ENCODE assay signal across 34 cellular contexts in the genomic region with DNA sequence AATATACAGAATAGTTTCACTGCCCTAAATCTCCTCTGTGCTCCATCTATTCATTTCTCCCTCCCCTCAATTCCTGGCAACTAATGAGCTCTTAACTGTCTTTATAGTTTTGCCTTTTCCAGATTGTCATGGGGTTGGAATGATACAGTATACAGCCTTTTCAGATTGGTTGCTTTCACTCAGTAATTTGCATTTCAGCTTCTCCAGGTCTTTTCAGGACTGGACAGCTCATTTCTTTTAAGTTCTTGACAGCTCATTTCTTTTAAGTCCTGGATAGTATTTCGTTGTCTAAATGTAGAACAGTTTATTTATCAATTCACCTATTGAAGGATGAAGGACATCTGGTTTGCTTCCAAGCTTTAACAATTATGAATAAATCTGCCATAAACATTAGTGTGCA. TPM values are rescaled to one million over a fixed set of nuclear protein-coding genes. Genes with fewer than 3 reads are reported as not detected.
"Had no signal": no experiment of that assay in that cellular context is flagged by ENCODE, and none has a peak within 500 bp of the region (broad histone marks: within the 10 kb centered on the region; RNA-seq: fewer than 3 reads in every experiment).

No MANE protein-coding gene starts in this region.

- H3K4me3 Mint-ChIP-seq: activated CD4-positive, alpha-beta T cell treated with anti-CD3 and anti-CD28 coated beads, Interleukin-2, amount 10 ng/mL, durations not matched to agents 24 days and 14 days; activated CD8-positive, alpha-beta T cell treated with anti-CD3 and anti-CD28 coated beads for 36 hours; activated naive CD8-positive, alpha-beta T cell treated with anti-CD3 and anti-CD28 coated beads for 36 hours; activated T-cell treated with anti-CD3 and anti-CD28 coated beads, Interleukin-2, amount 50 U/mL, for 72 hours; activated T-helper 17 cell treated with anti-CD3 and anti-CD28 coated beads, Interleukin-2, amount 50 U/mL, for 72 hours; central memory CD8-positive, alpha-beta T cell; T-helper 1 cell treated with Interleukin-12 subunit alpha and Interleukin-12 subunit beta and Interleukin-4 antibody, amounts not matched to agents 30 μg/mL and 1 μg/mL, for 36 hours; T-helper 2 cell treated with Interferon-gamma antibody and Interleukin-4, amounts not matched to agents 5 μg/mL and 100 μg/mL, for 36 hours had no signal

- H3K27ac Mint-ChIP-seq: activated CD4-positive, alpha-beta T cell treated with anti-CD3 and anti-CD28 coated beads, Interleukin-2, amount 10 ng/mL, durations not matched to agents 24 days and 14 days; activated CD8-positive, alpha-beta T cell treated with anti-CD3 and anti-CD28 coated beads for 36 hours; activated naive CD8-positive, alpha-beta T cell treated with anti-CD3 and anti-CD28 coated beads for 36 hours; activated T-cell treated with anti-CD3 and anti-CD28 coated beads, Interleukin-2, amount 50 U/mL, for 72 hours; activated T-helper 17 cell treated with anti-CD3 and anti-CD28 coated beads, Interleukin-2, amount 50 U/mL, for 72 hours; T-helper 1 cell treated with Interleukin-12 subunit alpha and Interleukin-12 subunit beta and Interleukin-4 antibody, amounts not matched to agents 30 μg/mL and 1 μg/mL, for 36 hours; T-helper 2 cell treated with Interferon-gamma antibody and Interleukin-4, amounts not matched to agents 5 μg/mL and 100 μg/mL, for 36 hours had no signal

- H3K4me1 Mint-ChIP-seq: activated CD4-positive, alpha-beta T cell treated with anti-CD3 and anti-CD28 coated beads, Interleukin-2, amount 10 ng/mL, durations not matched to agents 24 days and 14 days; activated naive CD8-positive, alpha-beta T cell treated with anti-CD3 and anti-CD28 coated beads for 36 hours; activated T-helper 17 cell treated with anti-CD3 and anti-CD28 coated beads, Interleukin-2, amount 50 U/mL, for 72 hours; central memory CD8-positive, alpha-beta T cell had no signal

- FAIRE-seq: TTC549 had no signal

- H3K36me3 Mint-ChIP-seq: activated naive CD8-positive, alpha-beta T cell treated with anti-CD3 and anti-CD28 coated beads for 36 hours had no signal

- H3K4me3 ChIP-seq: cardiac muscle cell, MG63, Peyer's patch had no signal

- H3K9me3 ChIP-seq: MG63 had no signal

- H3K36me3 ChIP-seq: brain microvascular endothelial cell, cardiac muscle cell, MG63, Peyer's patch had no signal

- H3K4me1 ChIP-seq: Peyer's patch had no signal

- H3K27me3 Mint-ChIP-seq: activated CD4-positive, alpha-beta T cell treated with anti-CD3 and anti-CD28 coated beads, Interleukin-2, amount 10 ng/mL, durations not matched to agents 24 days and 14 days; activated CD8-positive, alpha-beta T cell treated with anti-CD3 and anti-CD28 coated beads for 36 hours; activated naive CD8-positive, alpha-beta T cell treated with anti-CD3 and anti-CD28 coated beads for 36 hours; central memory CD8-positive, alpha-beta T cell had no signal

- H3K27me3 ChIP-seq: brain microvascular endothelial cell, cardiac muscle cell, MG63, Peyer's patch had no signal

- DNase-seq: activated CD4-positive, alpha-beta T cell treated with anti-CD3 and anti-CD28 coated beads, Interleukin-2, amount 10 ng/mL, durations not matched to agents 24 days and 14 days; activated CD4-positive, alpha-beta T cell treated with anti-CD3 and anti-CD28 coated beads, Interleukin-2, amount 50 U/mL, for 4 hours; activated CD8-positive, alpha-beta T cell treated with anti-CD3 and anti-CD28 coated beads for 36 hours; activated effector memory CD4-positive, alpha-beta T cell treated with anti-CD3 and anti-CD28 coated beads, Interleukin-2, amount 50 U/mL, for 16 hours; activated naive CD4-positive, alpha-beta T cell; activated naive CD4-positive, alpha-beta T cell treated with anti-CD3 and anti-CD28 coated beads, Interleukin-2, amount 50 U/mL, for 16 hours; activated naive CD8-positive, alpha-beta T cell treated with anti-CD3 and anti-CD28 coated beads for 36 hours; activated T-cell treated with anti-CD3 and anti-CD28 coated beads, Interleukin-2, amount 50 U/mL, for 1 hour; activated T-cell treated with anti-CD3 and anti-CD28 coated beads, Interleukin-2, amount 50 U/mL, for 72 hours; amniotic stem cell; aorta; brain microvascular endothelial cell; MG63; MV-4-11; NCI-H1092; NCI-H1436 treated with DMSO at 0.1 percent for 48 hours; NCI-H1694 treated with DMSO at 0.1 percent for 48 hours; NCI-H2029; NCI-H345; NCI-H524 treated with DMSO at 0.1 percent for 48 hours; Peyer's patch; SIG-M5 had no signal

- H3K27ac ChIP-seq: brain microvascular endothelial cell, cardiac muscle cell, Peyer's patch, RWPE1 had no signal

RNA-seq across cellular contexts. Expression of a gene that starts 22.6 kb away (rescaled TPM):
- total RNA-seq: activated CD4-positive, alpha-beta T cell treated with anti-CD3 and anti-CD28 coated beads, Interleukin-2, amount 10 ng/mL, durations not matched to agents 24 days and 14 days; activated CD8-positive, alpha-beta memory T cell treated with anti-CD3 and anti-CD28 coated beads for 36 hours; activated CD8-positive, alpha-beta T cell treated with anti-CD3 and anti-CD28 coated beads for 36 hours; activated naive CD8-positive, alpha-beta T cell treated with anti-CD3 and anti-CD28 coated beads for 36 hours; activated T-cell treated with anti-CD3 and anti-CD28 coated beads, Interleukin-2, amount 50 U/mL, for 72 hours; activated T-helper 17 cell treated with anti-CD3 and anti-CD28 coated beads, Interleukin-2, amount 50 U/mL, for 72 hours; aorta; cardiac muscle cell; chondrocyte; NCI-H460; Peyer's patch; Right ventricle myocardium inferior; SK-MEL-5 had no signal
- polyA plus RNA-seq: aorta, cardiac muscle cell had no signal

RNA-seq across cellular contexts. Expression of a gene that starts 51.1 kb away (rescaled TPM):
- total RNA-seq: activated CD4-positive, alpha-beta T cell treated with anti-CD3 and anti-CD28 coated beads, Interleukin-2, amount 10 ng/mL, durations not matched to agents 24 days and 14 days; activated CD8-positive, alpha-beta memory T cell treated with anti-CD3 and anti-CD28 coated beads for 36 hours; activated CD8-positive, alpha-beta T cell treated with anti-CD3 and anti-CD28 coated beads for 36 hours; activated naive CD8-positive, alpha-beta T cell treated with anti-CD3 and anti-CD28 coated beads for 36 hours; activated T-cell treated with anti-CD3 and anti-CD28 coated beads, Interleukin-2, amount 50 U/mL, for 72 hours; activated T-helper 17 cell treated with anti-CD3 and anti-CD28 coated beads, Interleukin-2, amount 50 U/mL, for 72 hours; aorta; cardiac muscle cell; chondrocyte; NCI-H460; Peyer's patch; Right ventricle myocardium inferior; SK-MEL-5 had no signal
- polyA plus RNA-seq: aorta, cardiac muscle cell had no signal

RNA-seq across cellular contexts. Expression of a gene that starts 53.3 kb away (rescaled TPM):
- total RNA-seq: activated CD4-positive, alpha-beta T cell treated with anti-CD3 and anti-CD28 coated beads, Interleukin-2, amount 10 ng/mL, durations not matched to agents 24 days and 14 days; activated CD8-positive, alpha-beta memory T cell treated with anti-CD3 and anti-CD28 coated beads for 36 hours; activated CD8-positive, alpha-beta T cell treated with anti-CD3 and anti-CD28 coated beads for 36 hours; activated naive CD8-positive, alpha-beta T cell treated with anti-CD3 and anti-CD28 coated beads for 36 hours; activated T-cell treated with anti-CD3 and anti-CD28 coated beads, Interleukin-2, amount 50 U/mL, for 72 hours; activated T-helper 17 cell treated with anti-CD3 and anti-CD28 coated beads, Interleukin-2, amount 50 U/mL, for 72 hours; aorta; cardiac muscle cell; chondrocyte; NCI-H460; Peyer's patch; Right ventricle myocardium inferior; SK-MEL-5 had no signal
- polyA plus RNA-seq: aorta, cardiac muscle cell had no signal

RNA-seq across cellular contexts. Expression of a gene that starts 59.3 kb away (rescaled TPM):
- total RNA-seq: activated CD4-positive, alpha-beta T cell treated with anti-CD3 and anti-CD28 coated beads, Interleukin-2, amount 10 ng/mL, durations not matched to agents 24 days and 14 days; activated CD8-positive, alpha-beta memory T cell treated with anti-CD3 and anti-CD28 coated beads for 36 hours; activated CD8-positive, alpha-beta T cell treated with anti-CD3 and anti-CD28 coated beads for 36 hours; activated naive CD8-positive, alpha-beta T cell treated with anti-CD3 and anti-CD28 coated beads for 36 hours; activated T-cell treated with anti-CD3 and anti-CD28 coated beads, Interleukin-2, amount 50 U/mL, for 72 hours; activated T-helper 17 cell treated with anti-CD3 and anti-CD28 coated beads, Interleukin-2, amount 50 U/mL, for 72 hours; aorta; cardiac muscle cell; chondrocyte; NCI-H460; Peyer's patch; Right ventricle myocardium inferior; SK-MEL-5 had no signal
- polyA plus RNA-seq: aorta, cardiac muscle cell had no signal
